ENCODE assay signal across 23 cellular contexts in the genomic region with DNA sequence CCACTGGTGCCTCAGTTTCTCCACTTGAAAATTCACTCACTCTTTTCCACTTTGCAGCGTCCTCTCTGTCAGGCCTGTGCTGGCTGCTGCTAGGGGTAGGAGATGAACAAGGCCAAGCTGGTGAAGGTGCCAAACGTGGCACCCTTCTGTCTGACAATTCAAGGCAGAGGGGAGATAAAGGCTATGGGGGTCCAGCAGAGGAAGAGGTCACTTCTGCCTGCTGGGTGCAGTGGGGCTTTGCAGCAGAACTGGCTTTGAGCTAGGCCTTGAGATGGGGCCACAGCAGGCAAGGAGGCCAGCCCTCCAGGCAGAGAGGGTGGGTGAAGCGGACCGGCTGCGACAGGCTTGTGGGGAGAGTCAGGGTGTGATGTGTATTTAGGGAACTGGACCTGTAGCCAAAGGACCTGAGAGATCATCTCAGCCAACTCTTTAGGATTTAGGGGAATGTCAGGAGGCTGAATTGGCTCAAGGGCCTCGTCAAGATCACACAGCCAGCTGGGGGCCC.
"Had no signal": no experiment of that assay in that cellular context is flagged by ENCODE, and none has a peak within 500 bp of the region (broad histone marks: within the 10 kb centered on the region; RNA-seq: fewer than 3 reads in every experiment).

No MANE protein-coding gene starts in this region.

- H3K27ac ChIP-seq: lower lobe of right lung, neutrophil, parathyroid adenoma, prostate gland, right atrium auricular region, testis, tibial artery had no signal

- H3K4me1 ChIP-seq: parathyroid adenoma, prostate gland had no signal

- H3K36me3 Mint-ChIP-seq: mesothelial cell of epicardium, type B pancreatic cell had no signal

- H3K4me3 Mint-ChIP-seq: effector memory CD8-positive, alpha-beta T cell; mesothelial cell of epicardium; naive B cell; stimulated activated effector memory CD8-positive, alpha-beta T cell treated with anti-CD3 and anti-CD28 coated beads, Interleukin-12 subunit alpha, Interleukin-12 subunit beta, amount 100 ng/mL, for 72 hours; type B pancreatic cell had no signal

- ATAC-seq: effector memory CD8-positive, alpha-beta T cell; left ventricle myocardium superior; lower lobe of right lung; mucosa of descending colon; sciatic nerve; stimulated activated effector memory CD8-positive, alpha-beta T cell treated with anti-CD3 and anti-CD28 coated beads, Interleukin-12 subunit alpha, Interleukin-12 subunit beta, amount 100 ng/mL, for 72 hours; stimulated activated naive CD8-positive, alpha-beta T cell treated with anti-CD3 and anti-CD28 coated beads, Interleukin-15, Interleukin-2, amounts not matched to agents 100 U/mL and 50 U/mL, for 24 hours had no signal

- H3K9me3 ChIP-seq: lower lobe of right lung, mucosa of descending colon, neutrophil, prostate gland, right atrium auricular region, testis, tibial artery had no signal

- H3K27ac Mint-ChIP-seq: effector memory CD8-positive, alpha-beta T cell; naive B cell; stimulated activated effector memory CD8-positive, alpha-beta T cell treated with anti-CD3 and anti-CD28 coated beads, Interleukin-12 subunit alpha, Interleukin-12 subunit beta, amount 100 ng/mL, for 72 hours; type B pancreatic cell had no signal

- H3K36me3 ChIP-seq: lower lobe of right lung, neutrophil, prostate gland, right atrium auricular region, tibial artery had no signal

- H3K27me3 ChIP-seq: right atrium auricular region, testis had no signal

- DNase-seq: cerebellar nuclear complex; cortex of kidney; effector memory CD8-positive, alpha-beta T cell; erythroblast; head of caudate nucleus; left ventricle myocardium superior; lower lobe of right lung; mucosa of descending colon; naive B cell; stimulated activated CD4-positive, alpha-beta T cell treated with anti-CD3 and anti-CD28 coated beads, Interleukin-2, amount 100 ng/mL, for 24 hours; stimulated activated CD4-positive, alpha-beta T cell treated with anti-CD3 and anti-CD28 coated beads, Interleukin-4, amount 100 ng/mL, for 24 hours; stimulated activated naive CD8-positive, alpha-beta T cell treated with anti-CD3 and anti-CD28 coated beads, Interleukin-15, Interleukin-2, amounts not matched to agents 100 U/mL and 50 U/mL, for 24 hours; substantia nigra; testis; tibial artery had no signal

- H3K9me3 Mint-ChIP-seq: effector memory CD8-positive, alpha-beta T cell; mesothelial cell of epicardium; naive B cell; stimulated activated effector memory CD8-positive, alpha-beta T cell treated with anti-CD3 and anti-CD28 coated beads, Interleukin-12 subunit alpha, Interleukin-12 subunit beta, amount 100 ng/mL, for 72 hours had no signal

- H3K4me3 ChIP-seq: lower lobe of right lung, mucosa of descending colon, prostate gland, right atrium auricular region, testis, tibial artery had no signal
